In the genomic region with DNA sequence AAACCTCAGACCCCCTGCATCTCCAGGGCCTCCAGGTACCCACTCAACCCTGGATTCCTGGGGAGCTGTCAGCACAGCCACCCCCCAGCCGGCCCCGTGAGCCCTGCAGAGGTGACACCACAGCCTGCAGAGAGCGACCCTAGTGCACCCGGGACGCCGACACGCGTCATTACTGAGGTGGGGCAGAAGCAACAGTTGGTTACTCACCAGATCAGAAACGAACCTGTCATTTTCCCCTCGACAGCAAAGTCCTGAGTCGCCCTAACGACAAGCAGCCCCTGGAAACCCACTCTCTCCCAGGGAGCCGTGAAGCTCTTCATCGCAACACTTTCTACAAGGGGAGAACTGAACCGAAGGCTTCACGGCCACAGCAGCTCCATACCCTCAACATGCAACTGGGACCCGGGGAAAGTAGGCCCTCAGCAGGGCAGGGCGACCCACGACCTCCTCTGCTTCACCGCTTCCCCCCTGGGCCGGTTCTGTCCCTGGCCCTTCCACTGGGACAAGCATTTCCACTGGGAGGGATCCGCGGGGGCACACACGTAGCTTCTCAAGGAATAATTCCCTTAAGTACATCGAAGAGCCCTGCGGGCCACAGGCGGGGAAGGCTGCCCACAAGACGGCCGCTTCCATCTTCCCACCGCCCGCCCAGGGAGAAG, we compare ENCODE assay signal across 8 cellular contexts. TPM values are rescaled to one million over a fixed set of nuclear protein-coding genes. Genes with fewer than 3 reads are reported as not detected.
A peak's percentile ranks its signal among the peaks of the same experiment; 100 is the strongest.
DNase-seq lines count a peak whose midpoint lies in the region; ATAC-seq, FAIRE-seq and TF ChIP-seq lines count a peak whose summit lies in the region.

No MANE protein-coding gene starts in this region.

- ATAC-seq in K562 (peak; percentile 72), lung (ENCODE audit: insufficient read depth, low FRiP score) (no peak), HG03460 (IDR thresholded peaks at IDR 0.05; ENCODE audit: unreplicated experiment) (no peak), HG02852 (IDR thresholded peaks at IDR 0.05; ENCODE audit: unreplicated experiment) (no peak), HG02970 (IDR thresholded peaks at IDR 0.05; ENCODE audit: low FRiP score, unreplicated experiment) (no peak)

- H3K9ac ChIP-seq in K562 (ENCODE audit: insufficient read depth in 1 of 2, low read depth in 2 of 2, low read length in 2 of 2), result peak overlapping the region; percentile 82 to 97

- H2AFZ ChIP-seq in K562 (ENCODE audit: low read depth, low read length), result no peak overlapping the region

- intact Hi-C loops in K562 (cut with micrococcal nuclease), result no loop called here

- no peaks in the 10 kb centered on the region for H3K27me3 ChIP-seq in K562 (ENCODE audit: control insufficient read depth in 2 of 2, insufficient read depth in 2 of 2, low read length in 2 of 2)
- no peaks in the 10 kb centered on the region for H3K27me3 ChIP-seq in lung (ENCODE audit: control insufficient read depth, insufficient read depth)

- peak overlapping the region; percentile 93 for H3K27ac Mint-ChIP-seq in T-helper 2 cell treated with Interferon-gamma antibody and Interleukin-4, amounts not matched to agents 5 μg/mL and 100 μg/mL, for 36 hours

- peaks cover 35% of the 10 kb centered on the region for H3K4me1 Mint-ChIP-seq in T-helper 2 cell treated with Interferon-gamma antibody and Interleukin-4, amounts not matched to agents 5 μg/mL and 100 μg/mL, for 36 hours (ENCODE audit: low read depth)

- H3K4me3 ChIP-seq in GM12865 (ENCODE audit: low read depth, low read length), result peak overlapping the region; percentile 94
- H3K4me3 ChIP-seq in K562, result peak overlapping the region; percentile 65
- H3K4me3 ChIP-seq in lung, result peak overlapping the region; percentile 72

- H3K27ac ChIP-seq in K562 (ENCODE audit: extremely low read depth, low read depth, low read length), result peak overlapping the region; percentile 82
- H3K27ac ChIP-seq in lung (ENCODE audit: low read depth in 1 of 2, low read length in 1 of 2), result peak overlapping the region; percentile 87 to 88

- no peak for TF ChIP-seq EP300 in K562 (IDR thresholded peaks at IDR 0.05; ENCODE audit: low read length)

- TF ChIP-seq POLR2A in K562 (conservative IDR thresholded peaks at IDR 0.05), result no peak

- peak overlapping the region; percentile 87 for H3K4me2 ChIP-seq in K562 (ENCODE audit: insufficient read depth, low read length)

- in situ Hi-C loops in K562 (cut with MboI), result loop anchor here (10.0 kb wide), 1 partner anchor 89 kb away; a partner anchor contains a TSS

- POLR2A ChIA-PET in K562 (lab: Yijun Ruan, JAX), result interaction anchor here (0.6 to 2.1 kb wide), 9 partner anchors 9 to 314 kb away, joined by 3 to 10 read pairs (median 4); no protein-coding TSS in a partner anchor

- peaks cover 32% of the 10 kb centered on the region for H3K36me3 Mint-ChIP-seq in T-helper 2 cell treated with Interferon-gamma antibody and Interleukin-4, amounts not matched to agents 5 μg/mL and 100 μg/mL, for 36 hours (ENCODE audit: low read depth)

- DNase-seq in GM12865 (ENCODE audit: low read depth) (peak; percentile 46), K562 (ENCODE audit: extremely low read depth in 1 of 4, low spot score in 3 of 4) (peak in 2 of 4 experiments; percentile 22 to 55), lung (ENCODE audit: low spot score) (no peak)
- peak; percentile 52 for DNase-seq in T-helper 2 cell treated with Interferon-gamma antibody and Interleukin-4, amounts not matched to agents 5 μg/mL and 100 μg/mL, for 36 hours (ENCODE audit: low spot score)
- DNase-seq in stimulated activated CD8-positive, alpha-beta memory T cell treated with anti-CD3 and anti-CD28 coated beads, Interleukin-2, amount 100 ng/mL, for 48 hours (ENCODE audit: low read depth in 2 of 2), result peak; percentile 59 to 62

- TF ChIP-seq CTCF in GM12865 (IDR thresholded peaks at IDR 0.05; ENCODE audit: insufficient read depth, low read depth, low read length, missing control alignments) (no peak), K562 (IDR thresholded peaks at IDR 0.05 in 2 of 3, conservative IDR thresholded peaks at IDR 0.05 in 1 of 3; ENCODE audit: insufficient read depth in 2 of 3, low read depth in 1 of 3, low read length in 3 of 3) (no peak), lung (IDR thresholded peaks at IDR 0.05; ENCODE audit: control extremely low read depth, extremely low read depth) (no peak)

- H3K4me1 ChIP-seq in K562 (replicated peaks in 1 of 2; ENCODE audit: control insufficient read depth in 2 of 2, insufficient read depth in 2 of 2, low read length in 2 of 2) (peaks cover 7 to 51% of the 10 kb centered on the region in 2 experiments; a peak in 4 of 5 replicates), lung (ENCODE audit: control insufficient read depth in 2 of 2, insufficient read depth in 2 of 2, low read length in 2 of 2) (peaks cover 0 to 25% of the 10 kb centered on the region in 2 donors)

- peak overlapping the region; percentile 93 for H3K4me3 Mint-ChIP-seq in T-helper 2 cell treated with Interferon-gamma antibody and Interleukin-4, amounts not matched to agents 5 μg/mL and 100 μg/mL, for 36 hours

- TF ChIP-seq RAD21 in K562 (CRISPR knock-in tag; conservative IDR thresholded peaks at IDR 0.05 in 1 of 2, IDR thresholded peaks at IDR 0.05 in 1 of 2), result no peak

- 7% methylated on average over 14 of the region's 31 CpGs for WGBS in K562 (ENCODE audit: insufficient coverage, low coverage, missing lambda C conversion rate)
- 14 to 17% methylated on average over 31 of the region's 31 CpGs for WGBS in lung, 2 donors

- peaks cover 4% of the 10 kb centered on the region for H3K9me3 Mint-ChIP-seq in T-helper 2 cell treated with Interferon-gamma antibody and Interleukin-4, amounts not matched to agents 5 μg/mL and 100 μg/mL, for 36 hours

- peaks cover 18% of the 10 kb centered on the region; the same call in 1 of the 2 replicates for H4K20me1 ChIP-seq in K562 (replicated peaks; ENCODE audit: control insufficient read depth, insufficient read depth, low read length)

- no peaks in the 10 kb centered on the region for H3K27me3 Mint-ChIP-seq in T-helper 2 cell treated with Interferon-gamma antibody and Interleukin-4, amounts not matched to agents 5 μg/mL and 100 μg/mL, for 36 hours (ENCODE audit: low read depth)

- no TSS peak for BruUV-seq in K562 (replicated peaks; lab: Mats Ljungman, UMichigan)

- CTCF ChIA-PET in K562 (lab: Yijun Ruan, JAX; ENCODE audit: low intra/inter-chr PET ratio), result no interaction called here

- no peak for FAIRE-seq in K562 (lab: Jason Lieb, UNC)

- H3K36me3 ChIP-seq in K562 (ENCODE audit: control insufficient read depth, insufficient read depth, low read length) (peaks cover 43% of the 10 kb centered on the region; the same call in 2 of the 3 replicates), lung (ENCODE audit: control insufficient read depth in 2 of 2, insufficient read depth in 2 of 2, low read length in 2 of 2) (peaks cover 7 to 27% of the 10 kb centered on the region in 2 donors)

- H3K9me1 ChIP-seq in K562 (ENCODE audit: control insufficient read depth, insufficient read depth, low read length), result no peaks in the 10 kb centered on the region

- H3K9me3 ChIP-seq in K562 (replicated peaks; ENCODE audit: control insufficient read depth, insufficient read depth, low read depth, low read length), result no peaks in the 10 kb centered on the region
- H3K9me3 ChIP-seq in lung (ENCODE audit: control insufficient read depth in 2 of 2, insufficient read depth in 1 of 2, low read length in 1 of 2), result no peaks in the 10 kb centered on the region

- H3K79me2 ChIP-seq in K562 (ENCODE audit: control insufficient read depth, insufficient read depth, low read length), result peaks cover 58% of the 10 kb centered on the region

TF ChIP-seq in K562, 482 proteins besides CTCF, POLR2A, EP300 and RAD21 (continues in another document):
- TF ChIP-seq SIN3B (IDR thresholded peaks at IDR 0.05; ENCODE audit: low read depth), result no peak

RNA-seq across cellular contexts. Expression of a gene that starts 1.6 kb away (rescaled TPM):
- total RNA-seq in K562 (2011; cell fraction: chromatin; rRNA removed; ENCODE audit: low replicate concordance), result 34.4 and 58.3 TPM in 2 replicates
- total RNA-seq in K562 (2011; cell fraction: nucleolus; rRNA removed), result 28.7 and 34.9 TPM in 2 replicates
- total RNA-seq in K562 (2011; cell fraction: nucleoplasm; rRNA removed), result 20.9 and 28.2 TPM in 2 replicates
- total RNA-seq in K562 (2014; rRNA removed) (10.4 and 12.2 TPM in 2 replicates), K562 (2014; rRNA removed; fragmentation: Illumina TruSeq; extraction: Trizol) (5.3 and 7.4 TPM in 2 replicates), K562 (2015; rRNA removed; fragmentation: Illumina TruSeq; extraction: Trizol) (7.2 and 7.5 TPM in 2 replicates), K562 (2021) (14.1 and 17.6 TPM in 2 replicates), lung (10 to 100 TPM; 36.4 to 51.5 TPM)
- polyA plus RNA-seq in K562 (2011; rRNA removed) (2.4 and 2.5 TPM in 2 replicates), K562 (2014; fragmentation: Illumina TruSeq; extraction: Trizol) (5.5 and 8.7 TPM in 2 replicates), K562 (2014; fragmentation: Nextera tagmentation; extraction: Ambion mirVana) (under 1 TPM; 0.42 to 0.63 TPM), K562 (2014; rRNA removed) (8.4 and 9.9 TPM in 2 replicates), lung (10 to 100 TPM; 16.6 to 19.8 TPM)
- 1.9 and 2.0 TPM in 2 replicates for polyA plus RNA-seq in K562 (2011; cell fraction: cytosol; rRNA removed)
- 11.7 and 17.8 TPM in 2 replicates for polyA plus RNA-seq in K562 (2011; cell fraction: nucleus; rRNA removed)
- polyA plus RNA-seq in K562 (2012), result 8.5 and 10.4 TPM in 2 replicates
- 3.2 and 4.2 TPM in 2 replicates for polyA minus RNA-seq in K562 (2011; rRNA and poly(A)+ RNA removed)
- 5.6 and 8.6 TPM in 2 replicates for polyA minus RNA-seq in K562 (2011; cell fraction: cytosol; rRNA and poly(A)+ RNA removed)
- 10.8 and 11.2 TPM in 2 replicates for polyA minus RNA-seq in K562 (2011; cell fraction: nucleus; rRNA and poly(A)+ RNA removed)

RNA-seq across cellular contexts. Expression of a gene that starts 27.6 kb away (rescaled TPM):
- total RNA-seq in K562 (2011; cell fraction: chromatin; rRNA removed; ENCODE audit: low replicate concordance), result 25.1 and 25.4 TPM in 2 replicates
- total RNA-seq in K562 (2011; cell fraction: nucleolus; rRNA removed), result 15.5 and 19.3 TPM in 2 replicates
- total RNA-seq in K562 (2011; cell fraction: nucleoplasm; rRNA removed), result 18.1 and 18.4 TPM in 2 replicates
- total RNA-seq in K562 (2014; rRNA removed) (8.1 and 11.0 TPM in 2 replicates), K562 (2014; rRNA removed; fragmentation: Illumina TruSeq; extraction: Trizol) (6.3 and 6.9 TPM in 2 replicates), K562 (2015; rRNA removed; fragmentation: Illumina TruSeq; extraction: Trizol) (7.3 and 7.4 TPM in 2 replicates), K562 (2021) (16.0 and 16.8 TPM in 2 replicates), lung (10 to 100 TPM; 10.9 to 13.2 TPM)
- polyA plus RNA-seq in K562 (2011; rRNA removed) (3.8 and 4.5 TPM in 2 replicates), K562 (2014; fragmentation: Illumina TruSeq; extraction: Trizol) (12.2 and 13.2 TPM in 2 replicates), K562 (2014; fragmentation: Nextera tagmentation; extraction: Ambion mirVana) (1 to 10 TPM; 1.5 to 1.6 TPM), K562 (2014; rRNA removed) (7.6 and 7.8 TPM in 2 replicates), lung (1 to 10 TPM; 3.9 to 7.3 TPM)
- polyA plus RNA-seq in K562 (2011; cell fraction: cytosol; rRNA removed), result 4.1 and 4.8 TPM in 2 replicates
- polyA plus RNA-seq in K562 (2011; cell fraction: nucleus; rRNA removed), result 6.6 and 7.8 TPM in 2 replicates
- 9.9 and 10.0 TPM in 2 replicates for polyA plus RNA-seq in K562 (2012)
- 5.3 and 6.0 TPM in 2 replicates for polyA minus RNA-seq in K562 (2011; rRNA and poly(A)+ RNA removed)
- polyA minus RNA-seq in K562 (2011; cell fraction: cytosol; rRNA and poly(A)+ RNA removed), result 10.0 and 11.0 TPM in 2 replicates
- polyA minus RNA-seq in K562 (2011; cell fraction: nucleus; rRNA and poly(A)+ RNA removed), result 3.5 and 5.0 TPM in 2 replicates
